Comparison of ENCODE assay signal across 14 cellular contexts in the genomic region with DNA sequence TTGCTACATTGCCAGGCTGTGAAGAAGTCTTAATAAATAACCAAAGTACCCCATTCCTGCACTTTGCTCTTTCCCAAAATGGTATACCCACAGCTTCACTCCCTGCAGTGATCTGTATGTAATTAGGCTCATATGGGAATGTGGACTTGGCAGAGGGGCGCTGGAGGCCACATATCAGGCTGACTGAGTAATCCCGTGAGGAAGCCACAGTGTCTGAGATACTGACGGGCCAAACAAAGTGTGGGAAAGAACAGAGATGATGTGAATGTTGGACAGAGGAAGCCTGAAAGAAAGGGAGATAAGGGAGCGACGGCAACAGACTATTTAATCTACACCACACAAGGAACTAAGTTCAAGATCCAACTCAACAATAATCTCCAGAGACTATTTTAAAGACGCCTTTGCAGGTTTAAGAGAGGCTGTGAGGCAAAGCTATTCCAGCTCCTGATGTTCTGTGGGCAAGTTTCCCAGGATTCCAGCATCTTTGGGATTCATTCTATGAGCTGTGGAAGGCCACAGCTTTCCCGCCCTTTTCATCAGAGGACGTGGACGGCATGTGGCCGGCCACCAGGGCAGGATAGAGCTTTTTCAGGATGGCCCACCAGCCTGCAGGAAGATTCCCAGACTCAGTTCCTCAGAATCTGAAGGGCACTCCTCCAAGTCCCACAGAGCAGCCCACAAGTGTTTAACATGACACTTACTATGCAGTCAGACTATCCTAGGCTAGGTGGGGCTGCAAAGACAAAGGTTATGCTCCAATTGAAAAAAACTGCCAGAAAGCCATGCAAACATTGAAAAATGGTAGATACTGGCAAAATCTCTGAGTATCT.
DNase-seq lines count a peak whose midpoint lies in the region; ATAC-seq and TF ChIP-seq lines count a peak whose summit lies in the region.
"Had no signal": no experiment of that assay in that cellular context is flagged by ENCODE, and none has a peak within 500 bp of the region (broad histone marks: within the 10 kb centered on the region; RNA-seq: fewer than 3 reads in every experiment).

No MANE protein-coding gene starts in this region.

- H3K9ac ChIP-seq in HUES48 (ENCODE audit: low read depth, low read length), result no peak overlapping the region

- H3K27ac ChIP-seq in HUES48 (ENCODE audit: low read depth, low read length), result peak overlapping the region; percentile 8

- peaks cover 6% of the 10 kb centered on the region; the same call in 1 of the 2 replicates for H3K4me1 ChIP-seq in HUES48 (ENCODE audit: control insufficient read depth, insufficient read depth, low read length)
- no peaks in the 10 kb centered on the region for H3K4me1 ChIP-seq in mucosa of descending colon (ENCODE audit: low read depth)

- intact Hi-C loops in mucosa of descending colon (cut with DNase I, micrococcal nuclease), result no loop called here

- H3K4me3 ChIP-seq in HUES48 (ENCODE audit: low read depth, low read length) (no peak overlapping the region), choroid plexus epithelial cell (ENCODE audit: low read depth, low read length) (no peak overlapping the region), mucosa of descending colon (no peak overlapping the region)
- H3K4me3 ChIP-seq: GM12878 had no signal

- peaks cover 3% of the 10 kb centered on the region for H3K9me3 Mint-ChIP-seq in stimulated activated memory B cell treated with anti-CD40 and anti-IgM and Interleukin-4, amounts not matched to agents 10 μg/mL and 1 μg/mL and 100 μg/mL, for 72 hours

- H3K36me3 ChIP-seq in HUES48 (ENCODE audit: control insufficient read depth, insufficient read depth, low read length) (no peaks in the 10 kb centered on the region), mucosa of descending colon (ENCODE audit: low read depth) (no peaks in the 10 kb centered on the region)

- H3K27me3 ChIP-seq in HUES48 (ENCODE audit: control insufficient read depth, insufficient read depth, low read length), result no peaks in the 10 kb centered on the region

- DNase-seq in AG09319 (ENCODE audit: extremely low read depth, low read depth) (peak; percentile 74), choroid plexus epithelial cell (ENCODE audit: low read depth) (peak; percentile 95), myocyte (ENCODE audit: low read depth) (peak; percentile 72), NCI-H1105 (lab: John Stamatoyannopoulos, UW) (no peak), mucosa of descending colon (no peak), GM19238 (ENCODE audit: insufficient read length, low spot score) (no peak)
- DNase-seq: activated effector memory CD4-positive, alpha-beta T cell treated with anti-CD3 and anti-CD28 coated beads, Interleukin-2, amount 50 U/mL, for 16 hours; COR-L47; kidney glomerular epithelial cell; posterior cingulate gyrus had no signal

- H3K27me3 Mint-ChIP-seq in stimulated activated memory B cell treated with anti-CD40 and anti-IgM and Interleukin-4, amounts not matched to agents 10 μg/mL and 1 μg/mL and 100 μg/mL, for 72 hours, result no peaks in the 10 kb centered on the region
- H3K27me3 Mint-ChIP-seq: IgD-negative memory B cell had no signal

- H3K4me3 Mint-ChIP-seq in stimulated activated memory B cell treated with anti-CD40 and anti-IgM and Interleukin-4, amounts not matched to agents 10 μg/mL and 1 μg/mL and 100 μg/mL, for 72 hours, result no peak overlapping the region
- H3K4me3 Mint-ChIP-seq: IgD-negative memory B cell had no signal

- H3K4me1 Mint-ChIP-seq in stimulated activated memory B cell treated with anti-CD40 and anti-IgM and Interleukin-4, amounts not matched to agents 10 μg/mL and 1 μg/mL and 100 μg/mL, for 72 hours, result peaks cover 10% of the 10 kb centered on the region

- H3K9me3 ChIP-seq in HUES48 (ENCODE audit: control insufficient read depth, insufficient read depth, low read length), result no peaks in the 10 kb centered on the region
- H3K9me3 ChIP-seq in mucosa of descending colon, result no peaks in the 10 kb centered on the region

- no peak overlapping the region for H3K27ac Mint-ChIP-seq in stimulated activated memory B cell treated with anti-CD40 and anti-IgM and Interleukin-4, amounts not matched to agents 10 μg/mL and 1 μg/mL and 100 μg/mL, for 72 hours
- H3K27ac Mint-ChIP-seq: IgD-negative memory B cell had no signal

- no peak for ATAC-seq in stimulated activated memory B cell treated with anti-CD40 and anti-IgM and Interleukin-4, amounts not matched to agents 10 μg/mL and 1 μg/mL and 100 μg/mL, for 72 hours
- no peak for ATAC-seq in mucosa of descending colon
- ATAC-seq: GM12878 had no signal

- TF ChIP-seq CTCF in AG09319 (IDR thresholded peaks at IDR 0.05; ENCODE audit: low read depth, low read length) (no peak), choroid plexus epithelial cell (conservative IDR thresholded peaks at IDR 0.05; ENCODE audit: low read depth, low read length) (peak; percentile 23), mucosa of descending colon (IDR thresholded peaks at IDR 0.05) (no peak)

- H3K36me3 Mint-ChIP-seq in stimulated activated memory B cell treated with anti-CD40 and anti-IgM and Interleukin-4, amounts not matched to agents 10 μg/mL and 1 μg/mL and 100 μg/mL, for 72 hours, result peaks cover 66% of the 10 kb centered on the region

Comparison
In these comparisons a context has a peak if more than half of its experiments do, and no peak if none do; other contexts are left out.
1. DNase-seq: peak in AG09319 (single experiment), choroid plexus epithelial cell (single experiment) and myocyte (single experiment); none in NCI-H1105 (single experiment), mucosa of descending colon (0 of 3) and GM19238 (single experiment).